In the genomic region with DNA sequence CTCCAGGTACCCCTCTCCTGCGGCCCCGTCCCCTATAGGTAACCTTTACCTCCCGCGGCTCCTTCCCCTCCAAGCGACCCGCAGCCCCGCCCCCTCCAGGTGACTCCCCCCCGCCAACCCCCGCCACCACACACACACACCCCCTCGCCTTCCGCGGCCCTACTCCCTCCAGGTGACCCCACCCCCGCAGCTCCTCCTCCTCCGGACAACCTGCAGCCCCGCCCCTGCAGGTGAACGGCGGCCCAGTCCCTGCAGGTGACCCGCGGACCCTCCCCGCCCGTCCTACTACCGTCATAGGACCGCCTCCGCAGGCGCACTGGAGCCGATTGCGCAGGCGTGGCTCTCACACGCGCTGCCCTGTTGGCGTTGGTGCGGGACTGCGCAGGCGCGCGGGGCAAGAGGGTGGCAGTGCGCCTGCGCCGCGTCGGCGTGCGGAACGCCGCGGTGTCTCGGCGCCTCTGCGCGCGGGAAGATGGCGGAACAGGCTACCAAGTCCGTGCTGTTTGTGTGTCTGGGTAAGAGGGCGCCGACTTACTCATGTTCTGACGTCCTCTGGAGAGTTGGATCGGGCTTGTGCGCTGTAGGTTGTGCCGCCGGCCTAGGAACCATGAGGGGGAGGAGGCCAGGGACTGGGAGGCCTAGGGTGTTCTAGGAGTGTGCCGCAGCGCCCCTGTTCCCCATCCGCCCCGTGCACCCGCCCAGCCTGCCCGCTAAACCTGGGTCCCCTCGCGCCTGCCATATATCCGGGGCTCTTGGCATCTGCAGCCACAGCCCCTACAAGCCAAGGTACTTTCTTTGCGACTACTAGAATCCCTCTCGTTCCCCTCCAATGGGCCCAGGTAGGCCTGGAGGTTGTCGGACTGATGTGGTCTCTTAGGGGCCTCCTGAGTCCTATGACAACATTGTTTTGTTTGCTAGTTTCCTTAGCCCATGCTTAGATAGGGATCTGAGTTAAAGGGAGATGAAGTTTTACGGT, we compare ENCODE assay signal across 8 cellular contexts. TPM values are rescaled to one million over a fixed set of nuclear protein-coding genes. Genes with fewer than 3 reads are reported as not detected.
DNase-seq lines count a peak whose midpoint lies in the region; ATAC-seq and FAIRE-seq lines count a peak whose summit lies in the region.

Gene ACP1, plus strand, starts transcription at position 455 of the 976 bp plus-strand sequence. Its CDS starts 18 bp downstream, at position 473.

- in situ Hi-C loops in Caki2 (cut with HindIII; ENCODE audit: low pct_unique_long_range_greater_than_20kb, low sequenced_read_pairs): no loop called here

- peak within 1 kb of the TSS; percentile 96 to 97 for H3K27ac Mint-ChIP-seq in effector memory CD8-positive, alpha-beta T cell
- peak within 1 kb of the TSS; percentile 97 for H3K27ac Mint-ChIP-seq in memory B cell

- DNase-seq in Caki2 (ENCODE audit: low read depth) (peak; percentile 92), HTR-8/SVneo (ENCODE audit: insufficient read length, low spot score) (peak; percentile 99), NOMO-1 treated with DMSO at 0.1 percent for 48 hours (lab: John Stamatoyannopoulos, UW; ENCODE audit: unreplicated experiment) (peak; percentile 90), memory B cell (ENCODE audit: low spot score in 2 of 2) (peak; percentile 91 to 95)
- DNase-seq in activated CD8-positive, alpha-beta memory T cell treated with anti-CD3 and anti-CD28 coated beads for 4 hours (ENCODE audit: low read depth in 2 of 2): peak; percentile 87 to 92
- DNase-seq in effector memory CD8-positive, alpha-beta T cell: peak; percentile 90 to 93 (median 91)
- DNase-seq in stimulated activated CD8-positive, alpha-beta memory T cell treated with anti-CD3 and anti-CD28 coated beads, Interleukin-12 subunit alpha, Interleukin-12 subunit beta, amount 100 ng/mL, for 1 hour (ENCODE audit: low read depth): peak; percentile 91

- H3K9me3 Mint-ChIP-seq in effector memory CD8-positive, alpha-beta T cell: no peaks in the 10 kb centered on the region
- H3K9me3 Mint-ChIP-seq in memory B cell: no peaks in the 10 kb centered on the region

- H3K36me3 Mint-ChIP-seq in effector memory CD8-positive, alpha-beta T cell (ENCODE audit: insufficient read depth): peaks cover 19% of the 10 kb centered on the region
- peaks cover 3% of the 10 kb centered on the region for H3K36me3 Mint-ChIP-seq in memory B cell

- H3K4me3 Mint-ChIP-seq in effector memory CD8-positive, alpha-beta T cell: peak within 1 kb of the TSS; percentile 88 to 90
- H3K4me3 Mint-ChIP-seq in memory B cell: peak within 1 kb of the TSS; percentile 96

- peak; percentile 100 for FAIRE-seq in HTR-8/SVneo (lab: Jason Lieb, UNC)

- ATAC-seq in GM21381 (IDR thresholded peaks at IDR 0.05; ENCODE audit: unreplicated experiment) (peak; percentile 86), memory B cell (ENCODE audit: low read depth) (peak; percentile 79)
- ATAC-seq in effector memory CD8-positive, alpha-beta T cell (replicated peaks): peak; percentile 77

- no peaks in the 10 kb centered on the region for H3K27me3 Mint-ChIP-seq in effector memory CD8-positive, alpha-beta T cell
- no peaks in the 10 kb centered on the region for H3K27me3 Mint-ChIP-seq in memory B cell

- H3K4me1 Mint-ChIP-seq in effector memory CD8-positive, alpha-beta T cell (ENCODE audit: low read depth in 2 of 2): peaks cover 25 to 33% of the 10 kb centered on the region in 2 donors
- H3K4me1 Mint-ChIP-seq in memory B cell: peaks cover 18% of the 10 kb centered on the region

RNA-seq across cellular contexts. Expression of gene ACP1, which starts in this region (rescaled TPM):
- total RNA-seq in Caki2 (2014; rRNA removed; shearing (Covaris generic); ENCODE audit: low replicate concordance): 216 and 217 TPM in 2 replicates

Comparison
In these comparisons a context has a peak if more than half of its experiments do, and no peak if none do; other contexts are left out.
1. Peak in every context shown above with its lines: DNase-seq and ATAC-seq.